Comparison of ENCODE assay signal across 21 cellular contexts in genomic region chr1:20713440-20713839, GRCh38. TPM values are rescaled to one million over a fixed set of nuclear protein-coding genes. Genes with fewer than 3 reads are reported as not detected.
"Had no signal": no experiment of that assay in that cellular context is flagged by ENCODE, and none has a peak within 500 bp of the region (broad histone marks: within the 10 kb centered on the region; RNA-seq: fewer than 3 reads in every experiment).

No MANE protein-coding gene starts in this region.

- H3K4me3 ChIP-seq: K562, SJSA1, SK-N-MC had no signal

- H3K9ac ChIP-seq: KMS-11 had no signal

- FAIRE-seq: K562 had no signal

- DNase-seq: NCI-H1092 treated with DMSO at 0.1 percent for 48 hours, NCI-H1436, NCI-H187, NCI-H2029, NCI-H2081 treated with DMSO at 0.1 percent for 48 hours, NCI-H2171, NCI-H226, NCI-H446, NCI-H510A, NCI-H524 treated with DMSO at 0.1 percent for 48 hours, NCI-H69, NCI-H774, Right ventricle myocardium superior, RPMI8226, SIG-M5 had no signal

- H3K36me3 ChIP-seq: SJSA1 had no signal

- H3K27me3 ChIP-seq: SJSA1 had no signal

- H3K4me2 ChIP-seq: KMS-11 had no signal

- ATAC-seq: K562 had no signal

- H3K27ac ChIP-seq: KMS-11, SJSA1, SK-N-MC had no signal

RNA-seq across cellular contexts. Expression of gene KIF17, which starts 4.4 kb away (rescaled TPM):
- total RNA-seq: HT-29 had no signal
- polyA plus RNA-seq: IgD-negative memory B cell had no signal

RNA-seq across cellular contexts. Expression of gene SH2D5, which starts 19.1 kb away (rescaled TPM):
- total RNA-seq: Right ventricle myocardium superior had no signal
- polyA plus RNA-seq: IgD-negative memory B cell had no signal
